In the genomic region with DNA sequence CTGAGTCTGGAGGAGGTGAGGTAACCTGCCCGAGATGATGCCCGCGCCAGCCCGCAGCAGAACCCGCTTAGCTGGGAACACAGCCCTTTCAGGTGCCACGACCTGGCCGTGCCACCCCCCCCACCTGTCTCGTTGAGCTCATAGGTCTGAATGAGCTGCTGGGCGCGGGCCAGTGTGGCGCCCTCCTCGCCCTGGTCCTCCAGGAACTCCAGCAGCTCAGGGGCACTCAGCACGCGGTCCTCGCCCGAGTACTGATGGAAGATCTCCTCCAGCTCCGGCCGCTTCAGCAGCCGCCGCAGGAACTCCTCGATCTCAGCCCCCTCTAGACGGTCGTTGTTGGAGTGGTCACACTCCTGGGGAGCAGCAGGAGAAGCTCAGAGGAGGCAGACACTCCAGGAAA, we compare ENCODE assay signal across 21 cellular contexts.
"Had no signal": no experiment of that assay in that cellular context is flagged by ENCODE, and none has a peak within 500 bp of the region (broad histone marks: within the 10 kb centered on the region; RNA-seq: fewer than 3 reads in every experiment).

No MANE protein-coding gene starts in this region.

- H3K36me3 ChIP-seq: SJCRH30 had no signal

- H3K27ac ChIP-seq: SJCRH30 had no signal

- H3K4me3 ChIP-seq: MG63, SJCRH30 had no signal

- DNase-seq: Karpas-422, KG1, MG63, NCI-H1092, NCI-H1105 treated with DMSO at 0.1 percent for 48 hours, NCI-H1436, NCI-H187, NCI-H2029, NCI-H2081 treated with DMSO at 0.1 percent for 48 hours, NCI-H2171, NCI-H226, NCI-H446, NCI-H510A, NCI-H524 treated with DMSO at 0.1 percent for 48 hours, NCI-H69, NCI-H774, RPMI8226, SHP77 treated with DMSO at 0.1 percent for 48 hours, SJCRH30 had no signal

- FAIRE-seq: RCC 7860 had no signal

- H3K27me3 ChIP-seq: MG63, SJCRH30 had no signal

- ATAC-seq: SK-N-SH treated with all-trans-retinoic acid at 6 μM for 48 hours had no signal

- H3K9me3 ChIP-seq: MG63, SJCRH30 had no signal
